ENCODE assay signal across 15 cellular contexts in the genomic region with DNA sequence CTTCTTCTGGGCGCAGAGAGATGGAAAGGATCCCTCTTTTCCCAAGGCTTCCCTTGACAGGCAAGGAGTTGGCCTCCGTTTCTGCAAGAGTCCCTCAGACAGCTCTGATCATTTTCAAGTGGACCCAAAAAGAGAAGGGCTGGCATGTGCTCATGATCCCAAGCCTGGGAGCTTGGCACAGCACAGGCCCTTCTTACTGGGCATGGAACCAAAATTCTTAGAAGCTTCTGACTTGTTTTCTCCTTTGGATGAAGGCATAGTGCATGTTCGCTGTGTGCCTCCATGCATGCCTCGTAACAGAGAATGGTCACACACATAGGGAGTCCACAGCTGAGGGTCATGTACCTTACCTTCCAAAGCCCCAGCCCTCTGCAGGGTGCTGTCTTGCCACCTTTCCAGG.
DNase-seq lines count a peak whose midpoint lies in the region; ATAC-seq and TF ChIP-seq lines count a peak whose summit lies in the region.
"Had no signal": no experiment of that assay in that cellular context is flagged by ENCODE, and none has a peak within 500 bp of the region (broad histone marks: within the 10 kb centered on the region; RNA-seq: fewer than 3 reads in every experiment).

No MANE protein-coding gene starts in this region.

- no peak overlapping the region for H3K4me3 ChIP-seq in left ventricle myocardium inferior
- H3K4me3 ChIP-seq in esophagus muscularis mucosa = no peak overlapping the region
- H3K4me3 ChIP-seq in transverse colon = no peak overlapping the region
- H3K4me3 ChIP-seq in mucosa of descending colon = no peak overlapping the region
- H3K4me3 ChIP-seq: GM12878 had no signal

- H3K36me3 ChIP-seq in left ventricle myocardium inferior (no peaks in the 10 kb centered on the region), esophagus muscularis mucosa (no peaks in the 10 kb centered on the region), transverse colon (no peaks in the 10 kb centered on the region), mucosa of descending colon (ENCODE audit: low read depth) (no peaks in the 10 kb centered on the region)

- DNase-seq in left ventricle myocardium inferior (no peak), left ventricle myocardium superior (no peak), esophagus muscularis mucosa (ENCODE audit: extremely low spot score) (no peak), pons (ENCODE audit: low spot score) (peak; percentile 8), transverse colon (no peak), GM20000 (ENCODE audit: low spot score) (no peak), mucosa of descending colon (no peak)
- DNase-seq: 8988T, DND-41, KBM-7, NCI-H1436, NCI-H2029 treated with DMSO at 0.1 percent for 48 hours, NCI-H2171 treated with DMSO at 0.1 percent for 48 hours had no signal

- ATAC-seq in left ventricle myocardium superior (no peak), HG03457 (IDR thresholded peaks at IDR 0.05; ENCODE audit: unreplicated experiment) (no peak), mucosa of descending colon (no peak)
- ATAC-seq: GM12878 had no signal

- in situ Hi-C loops in transverse colon (cut with MboI; ENCODE audit: low pct_ligation_motif_present in 1 of 4, low pct_unique_long_range_greater_than_20kb in 1 of 4, low sequenced_read_pairs in 3 of 4) = loop anchor here in 1 of 4 donors (25.0 kb wide), 1 partner anchor 105 kb away; no protein-coding TSS in a partner anchor

- TF ChIP-seq CTCF in left ventricle myocardium inferior (IDR thresholded peaks at IDR 0.05; ENCODE audit: borderline replicate concordance) (no peak), esophagus muscularis mucosa (IDR thresholded peaks at IDR 0.05) (no peak), transverse colon (IDR thresholded peaks at IDR 0.05) (no peak), GM20000 (IDR thresholded peaks at IDR 0.05; ENCODE audit: extremely low read depth, missing control alignments) (no peak), mucosa of descending colon (IDR thresholded peaks at IDR 0.05) (no peak)

- H3K27ac ChIP-seq in left ventricle myocardium inferior (replicated peaks) = peak overlapping the region; percentile 68
- peak overlapping the region; percentile 75 to 86 (median 83) for H3K27ac ChIP-seq in esophagus muscularis mucosa (replicated peaks in 1 of 4)
- H3K27ac ChIP-seq in transverse colon = peak overlapping the region; percentile 49 to 83 (median 67)

- 82% methylated on average over 4 of the region's 4 CpGs for WGBS in esophagus muscularis mucosa
- 72 to 100% methylated on average over 1 to 4 of the region's 4 CpGs for WGBS in transverse colon (ENCODE audit: low coverage in 1 of 2), 2 donors

- TF ChIP-seq POLR2A in esophagus muscularis mucosa (IDR thresholded peaks at IDR 0.05; ENCODE audit: low read depth) (no peak), transverse colon (IDR thresholded peaks at IDR 0.05) (no peak)

- H3K27me3 ChIP-seq in left ventricle myocardium inferior (ENCODE audit: low read depth) (peaks cover 63% of the 10 kb centered on the region), esophagus muscularis mucosa (no peaks in the 10 kb centered on the region), transverse colon (no peaks in the 10 kb centered on the region)

- TF ChIP-seq EP300 in esophagus muscularis mucosa (IDR thresholded peaks at IDR 0.05) (no peak), transverse colon (IDR thresholded peaks at IDR 0.05; ENCODE audit: low read depth) (no peak)

- H3K9me3 ChIP-seq in left ventricle myocardium inferior (replicated peaks) (no peaks in the 10 kb centered on the region), esophagus muscularis mucosa (no peaks in the 10 kb centered on the region), transverse colon (no peaks in the 10 kb centered on the region), mucosa of descending colon (no peaks in the 10 kb centered on the region)

- H3K4me1 ChIP-seq in left ventricle myocardium inferior = peaks cover 30% of the 10 kb centered on the region
- peaks cover 39 to 73% (median 63%) of the 10 kb centered on the region in 4 donors for H3K4me1 ChIP-seq in esophagus muscularis mucosa
- H3K4me1 ChIP-seq in transverse colon = peaks cover 10 to 26% (median 14%) of the 10 kb centered on the region in 4 donors
- peaks cover 6% of the 10 kb centered on the region for H3K4me1 ChIP-seq in mucosa of descending colon (ENCODE audit: low read depth)

- intact Hi-C loops in left ventricle myocardium inferior (cut with micrococcal nuclease) (no loop called here), left ventricle myocardium superior (cut with micrococcal nuclease) (no loop called here), esophagus muscularis mucosa (cut with DNase I) (loop anchor here (5.0 kb wide), 1 partner anchor 95 kb away; no protein-coding TSS in a partner anchor), transverse colon (cut with DNase I; ENCODE audit: low total_unique reads) (loop anchor here (5.0 kb wide), 1 partner anchor 110 kb away; no protein-coding TSS in a partner anchor), mucosa of descending colon (cut with DNase I, micrococcal nuclease) (no loop called here)

Comparison
In these comparisons a context has a peak if more than half of its experiments do, and no peak if none do; other contexts are left out.
1. intact Hi-C loops: an anchor here in esophagus muscularis mucosa (5.0 kb wide) and transverse colon (5.0 kb wide); none called in left ventricle myocardium inferior, left ventricle myocardium superior and mucosa of descending colon.